Comparison of ENCODE assay signal across 13 cellular contexts in the genomic region with DNA sequence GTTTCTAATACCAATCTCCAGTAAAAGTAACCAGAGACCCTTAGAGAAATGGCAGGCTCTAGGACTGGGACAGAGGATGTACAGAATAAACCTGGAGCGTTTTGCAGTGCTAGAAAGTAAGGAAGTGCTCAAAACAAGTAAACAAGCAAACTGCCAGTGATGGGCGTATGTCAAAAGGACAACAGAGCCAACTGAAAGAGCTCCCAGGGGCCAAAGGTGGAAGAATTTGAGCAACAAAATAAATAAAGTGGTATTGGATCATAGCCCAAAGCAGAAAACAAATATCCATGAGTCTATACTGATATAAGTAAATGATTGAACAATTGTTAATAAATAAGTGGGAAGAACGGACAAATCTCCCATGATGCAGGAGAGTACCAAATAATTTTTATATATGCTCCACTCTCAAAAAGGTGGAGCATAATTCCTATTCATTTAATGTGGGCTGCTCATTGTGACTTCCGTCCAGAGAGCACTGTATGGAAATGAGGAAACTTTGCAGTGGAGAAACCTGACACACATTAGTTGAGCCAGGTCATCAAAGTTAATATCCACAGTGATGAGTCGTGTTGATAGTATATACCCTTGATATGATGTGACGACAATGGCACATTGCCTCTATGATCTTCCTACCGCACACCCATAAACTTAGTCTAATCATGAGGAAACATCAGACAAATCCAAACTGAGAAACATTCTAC. TPM values are rescaled to one million over a fixed set of nuclear protein-coding genes. Genes with fewer than 3 reads are reported as not detected.
DNase-seq lines count a peak whose midpoint lies in the region; ATAC-seq and TF ChIP-seq lines count a peak whose summit lies in the region.
"Had no signal": no experiment of that assay in that cellular context is flagged by ENCODE, and none has a peak within 500 bp of the region (broad histone marks: within the 10 kb centered on the region; RNA-seq: fewer than 3 reads in every experiment).

No MANE protein-coding gene starts in this region.

- no peaks in the 10 kb centered on the region for H3K4me1 ChIP-seq in mucosa of descending colon (ENCODE audit: low read depth)

- TF ChIP-seq CTCF in 22Rv1 (IDR thresholded peaks at IDR 0.05) (no peak), mucosa of descending colon (IDR thresholded peaks at IDR 0.05) (no peak)

- intact Hi-C loops in left colon (cut with DNase I, micrococcal nuclease) (no loop called here), mucosa of descending colon (cut with DNase I, micrococcal nuclease) (no loop called here), left cardiac atrium (cut with DNase I) (no loop called here)

- no peaks in the 10 kb centered on the region for H3K9me3 ChIP-seq in mucosa of descending colon

- CTCF ChIA-PET in T-cell (lab: Charles Lee) = interaction anchor here in 1 of 2 donors (0.7 kb wide), 1 partner anchor 174 kb away, joined by 4 read pairs; no protein-coding TSS in a partner anchor

- ATAC-seq in left colon = peak; percentile 45
- peak; percentile 42 for ATAC-seq in mucosa of descending colon
- no peak for ATAC-seq in T-cell (replicated peaks in 1 of 4)
- no peak for ATAC-seq in left cardiac atrium
- no peak for ATAC-seq in GM21526 (IDR thresholded peaks at IDR 0.05; ENCODE audit: low FRiP score, unreplicated experiment)
- ATAC-seq: CD8-positive, alpha-beta T cell; GM12878; GM23338 had no signal

- H3K4me1 Mint-ChIP-seq in T-cell = no peaks in the 10 kb centered on the region
- H3K4me1 Mint-ChIP-seq: CD14-positive monocyte, GM23338 had no signal

- POLR2A ChIA-PET in T-cell (lab: Charles Lee) = no interaction called here

- H3K27me3 Mint-ChIP-seq in T-cell = peaks cover 2 to 4% of the 10 kb centered on the region in 2 donors

- peak; percentile 31 for DNase-seq in HuH-7.5 (ENCODE audit: low spot score)
- no peak for DNase-seq in left colon
- no peak for DNase-seq in mucosa of descending colon
- no peak for DNase-seq in T-cell
- no peak for DNase-seq in left cardiac atrium
- DNase-seq: CD8-positive, alpha-beta T cell; COR-L47; H7 had no signal

- H3K36me3 Mint-ChIP-seq in T-cell = no peaks in the 10 kb centered on the region
- H3K36me3 Mint-ChIP-seq: CD14-positive monocyte; CD8-positive, alpha-beta T cell had no signal

- H3K36me3 ChIP-seq in mucosa of descending colon (ENCODE audit: low read depth) = no peaks in the 10 kb centered on the region

- no peak overlapping the region for H3K27ac Mint-ChIP-seq in T-cell
- H3K27ac Mint-ChIP-seq: CD14-positive monocyte; CD8-positive, alpha-beta T cell; GM23338 had no signal

- H3K9me3 Mint-ChIP-seq in T-cell = no peaks in the 10 kb centered on the region
- H3K9me3 Mint-ChIP-seq: GM23338 had no signal

- no peak overlapping the region for H3K4me3 ChIP-seq in mucosa of descending colon
- H3K4me3 ChIP-seq: GM12878, GM23338 had no signal

- H3K27ac ChIP-seq in 22Rv1 = peak overlapping the region; percentile 69

- H3K4me3 Mint-ChIP-seq in T-cell = no peak overlapping the region
- H3K4me3 Mint-ChIP-seq: CD14-positive monocyte; CD8-positive, alpha-beta T cell; GM23338 had no signal

RNA-seq across cellular contexts. Expression of a gene that starts 17.8 kb away (rescaled TPM):
- total RNA-seq in left colon = 100 to 1,000 TPM; 101 to 135 TPM
- total RNA-seq in mucosa of descending colon = 100 to 1,000 TPM in 2 of 3 donors, 10 to 100 TPM in 1; 73.0 to 117 (median 109) TPM
- total RNA-seq in T-cell = 10 to 100 TPM; 20.9 to 25.0 (median 22.8) TPM
- 10 to 100 TPM; 59.6 to 65.6 TPM for total RNA-seq in left cardiac atrium

RNA-seq across cellular contexts. Expression of a gene that starts 33.8 kb away (rescaled TPM):
- 10 to 100 TPM; 23.7 to 25.5 TPM for total RNA-seq in left colon
- 10 to 100 TPM in 2 of 3 donors, 1 to 10 TPM in 1; 8.6 to 27.0 (median 24.8) TPM for total RNA-seq in mucosa of descending colon
- under 1 TPM in 1 of 5 donors, not detected in 4; 0.09 TPM for total RNA-seq in T-cell
- total RNA-seq in left cardiac atrium = not detected
- total RNA-seq: CD8-positive, alpha-beta T cell had no signal

Comparison
In these comparisons a context has a peak if more than half of its experiments do, and no peak if none do; other contexts are left out.
1. ATAC-seq: peak in left colon (single experiment) and mucosa of descending colon (single experiment); none in T-cell (0 of 4), left cardiac atrium (0 of 2) and GM21526 (single experiment).
2. RNA of a gene that starts 33.8 kb away (total RNA-seq): 23.7 to 25.5 TPM in left colon and 8.6 to 27.0 TPM in mucosa of descending colon; not detected in left cardiac atrium and 0.09 TPM in T-cell; every median in the first group is over 4 times any median in the second.